ENCODE assay signal across 8 cellular contexts in genomic region chr19:4638828-4639530, GRCh38. TPM values are rescaled to one million over a fixed set of nuclear protein-coding genes. Genes with fewer than 3 reads are reported as not detected.
DNase-seq lines count a peak whose midpoint lies in the region; ATAC-seq and TF ChIP-seq lines count a peak whose summit lies in the region.

Gene TNFAIP8L1 (plus strand): TSS chr19:4639516. CDS start chr19:4651870, 12,354 bp downstream.

- DNase-seq in BJ (ENCODE audit: low read depth) = peak; percentile 25
- DNase-seq in NCI-H748 (lab: John Stamatoyannopoulos, UW; ENCODE audit: unreplicated experiment) = peak; percentile 92
- DNase-seq in activated CD4-positive, alpha-beta T cell treated with anti-CD3 and anti-CD28 coated beads, Interleukin-2, amount 10 ng/mL, durations not matched to agents 7 days and 5 days = peak; percentile 99
- DNase-seq in dedifferentiated amniotic fluid mesenchymal stem cell (ENCODE audit: extremely low spot score) = peak; percentile 92
- DNase-seq in left lung = peak; percentile 97 to 98
- DNase-seq in stimulated activated CD4-positive, alpha-beta T cell treated with anti-CD3 and anti-CD28 coated beads, Interleukin-2, amount 100 ng/mL, for 24 hours = peak; percentile 99

- TF ChIP-seq CTCF in BJ (IDR thresholded peaks at IDR 0.05; ENCODE audit: insufficient read depth, low read depth, low read length) = no peak
- no peak for TF ChIP-seq CTCF in left lung (IDR thresholded peaks at IDR 0.05)

- peak within 1 kb of the TSS; percentile 65 to 88 for H3K27ac ChIP-seq in left lung

- H3K27me3 Mint-ChIP-seq in activated CD4-positive, alpha-beta T cell treated with anti-CD3 and anti-CD28 coated beads, Interleukin-2, amount 10 ng/mL, durations not matched to agents 7 days and 5 days = no peaks in the 10 kb centered on the region

- H3K4me1 Mint-ChIP-seq in activated CD4-positive, alpha-beta T cell treated with anti-CD3 and anti-CD28 coated beads, Interleukin-2, amount 10 ng/mL, durations not matched to agents 7 days and 5 days = peaks cover 42% of the 10 kb centered on the region

- H3K27me3 ChIP-seq in BJ (ENCODE audit: control insufficient read depth, insufficient read depth, low read length) (no peaks in the 10 kb centered on the region), left lung (peaks cover 0 to 12% of the 10 kb centered on the region in 2 donors)

- CTCF ChIA-PET in BJ (lab: Yijun Ruan, JAX) = no interaction called here
- CTCF ChIA-PET in activated CD4-positive, alpha-beta T cell treated with anti-CD3 and anti-CD28 coated beads, Interleukin-2, amount 10 ng/mL, durations not matched to agents 7 days and 5 days (lab: Charles Lee) = interaction anchor here (3.4 kb wide), 1 partner anchor 11 kb away, joined by 25 read pairs; no protein-coding TSS in a partner anchor

- peak within 1 kb of the TSS; percentile 94 for H3K4me3 Mint-ChIP-seq in activated CD4-positive, alpha-beta T cell treated with anti-CD3 and anti-CD28 coated beads, Interleukin-2, amount 10 ng/mL, durations not matched to agents 7 days and 5 days

- ATAC-seq in GM19351 (IDR thresholded peaks at IDR 0.05; ENCODE audit: unreplicated experiment) (peak; percentile 83), HG03520 (IDR thresholded peaks at IDR 0.05; ENCODE audit: unreplicated experiment) (peak; percentile 76), left lung (peak; percentile 95)

- peaks cover 2% of the 10 kb centered on the region for H3K36me3 Mint-ChIP-seq in activated CD4-positive, alpha-beta T cell treated with anti-CD3 and anti-CD28 coated beads, Interleukin-2, amount 10 ng/mL, durations not matched to agents 7 days and 5 days (ENCODE audit: low read depth)

- intact Hi-C loops in left lung (cut with DNase I) = loop anchor here in 1 of 2 donors (5.0 kb wide), 2 partner anchors 67 to 82 kb away; partner anchors contain the start of gene SEMA6B

- H3K9me3 Mint-ChIP-seq in activated CD4-positive, alpha-beta T cell treated with anti-CD3 and anti-CD28 coated beads, Interleukin-2, amount 10 ng/mL, durations not matched to agents 7 days and 5 days = no peaks in the 10 kb centered on the region

- peaks cover 0 to 68% of the 10 kb centered on the region in 2 donors for H3K4me1 ChIP-seq in left lung

- H3K9me3 ChIP-seq in left lung = no peaks in the 10 kb centered on the region

- POLR2A ChIA-PET in BJ (lab: Charles Lee) = no interaction called here
- POLR2A ChIA-PET in activated CD4-positive, alpha-beta T cell treated with anti-CD3 and anti-CD28 coated beads, Interleukin-2, amount 10 ng/mL, durations not matched to agents 7 days and 5 days (lab: Charles Lee) = no interaction called here

- no peaks in the 10 kb centered on the region for H3K36me3 ChIP-seq in BJ (ENCODE audit: control insufficient read depth, insufficient read depth, low read length)
- no peaks in the 10 kb centered on the region for H3K36me3 ChIP-seq in left lung

- H3K27ac Mint-ChIP-seq in activated CD4-positive, alpha-beta T cell treated with anti-CD3 and anti-CD28 coated beads, Interleukin-2, amount 10 ng/mL, durations not matched to agents 7 days and 5 days = peak within 1 kb of the TSS; percentile 94

- peak within 1 kb of the TSS; percentile 72 for H3K4me3 ChIP-seq in BJ (ENCODE audit: low read depth, low read length)
- peak within 1 kb of the TSS; percentile 50 to 56 for H3K4me3 ChIP-seq in left lung

RNA-seq across cellular contexts. Expression of gene TNFAIP8L1, which starts in this region (rescaled TPM):
- 3.7 and 4.8 TPM in 2 replicates for polyA plus RNA-seq in BJ (2011; rRNA removed)
- polyA minus RNA-seq in BJ (2011; rRNA and poly(A)+ RNA removed) = 2.8 and 3.4 TPM in 2 replicates
- 10 to 100 TPM; 19.6 to 21.9 TPM for total RNA-seq in activated CD4-positive, alpha-beta T cell treated with anti-CD3 and anti-CD28 coated beads, Interleukin-2, amount 10 ng/mL, durations not matched to agents 7 days and 5 days
- total RNA-seq in left lung = 1 to 10 TPM; 5.9 to 8.6 TPM

Comparison
In these comparisons a context has a peak if more than half of its experiments do, and no peak if none do; other contexts are left out.
1. Peak in every context shown above with its lines: DNase-seq, ATAC-seq, H3K4me3 ChIP-seq and H3K27ac ChIP-seq.
2. DNase-seq: peak in every context shown above with its lines; median percentile 99 in activated CD4-positive, alpha-beta T cell treated with anti-CD3 and anti-CD28 coated beads, Interleukin-2, amount 10 ng/mL, durations not matched to agents 7 days and 5 days; 99 in stimulated activated CD4-positive, alpha-beta T cell treated with anti-CD3 and anti-CD28 coated beads, Interleukin-2, amount 100 ng/mL, for 24 hours; 98 in left lung; 92 in NCI-H748; 92 in dedifferentiated amniotic fluid mesenchymal stem cell; 25 in BJ.